Comparison of ENCODE assay signal across 1 cellular context in genomic region chr6:52403627-52404026, GRCh38.
TF ChIP-seq lines count a peak whose summit lies in the region.

No MANE protein-coding gene starts in this region.

TF ChIP-seq in WTC11, 78 proteins besides CTCF, POLR2A, EP300 and RAD21 (continued from another document):
- no peak for TF ChIP-seq E2F1 (CRISPR knock-in tag; IDR thresholded peaks at IDR 0.05)
